Comparison of ENCODE assay signal across 14 cellular contexts in the genomic region with DNA sequence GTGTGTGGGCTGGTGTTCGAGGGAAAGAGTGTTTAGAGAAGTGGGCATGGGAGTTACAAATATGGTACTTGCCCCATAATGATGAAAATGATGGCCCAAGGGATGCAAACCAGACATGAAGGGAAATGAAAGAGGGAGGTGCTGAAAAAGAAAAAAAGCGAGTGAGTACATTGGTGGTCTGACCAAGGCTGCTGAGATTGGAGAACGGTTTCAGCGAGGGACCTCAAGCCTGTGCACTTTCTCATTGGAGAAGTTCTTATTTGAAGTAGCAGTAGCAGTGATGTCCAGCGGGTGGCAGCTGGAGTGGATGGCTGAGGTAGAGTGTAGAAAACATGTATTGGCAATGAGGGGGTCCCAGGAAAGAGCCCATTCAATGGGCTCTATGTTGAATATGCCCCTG. TPM values are rescaled to one million over a fixed set of nuclear protein-coding genes. Genes with fewer than 3 reads are reported as not detected.
A peak's percentile ranks its signal among the peaks of the same experiment; 100 is the strongest.
DNase-seq lines count a peak whose midpoint lies in the region; ATAC-seq, FAIRE-seq and TF ChIP-seq lines count a peak whose summit lies in the region.
"Had no signal": no experiment of that assay in that cellular context is flagged by ENCODE, and none has a peak within 500 bp of the region (broad histone marks: within the 10 kb centered on the region; RNA-seq: fewer than 3 reads in every experiment).

No MANE protein-coding gene starts in this region.

- H3K4me2 ChIP-seq in keratinocyte (ENCODE audit: control insufficient read depth, extremely low read depth, insufficient read depth, low read depth, low read length) = no peak overlapping the region

- intact Hi-C loops in CD8-positive, alpha-beta T cell (cut with DNase I, micrococcal nuclease) = no loop called here

- no peak overlapping the region for H2AFZ ChIP-seq in keratinocyte (ENCODE audit: control insufficient read depth, low read length)

- peaks cover 13% of the 10 kb centered on the region for H3K4me1 ChIP-seq in keratinocyte (ENCODE audit: control insufficient read depth, extremely low read depth, insufficient read depth, low read length)
- peaks cover 16% of the 10 kb centered on the region for H3K4me1 ChIP-seq in CD8-positive, alpha-beta T cell (ENCODE audit: insufficient read depth, low read length)
- H3K4me1 ChIP-seq: colonic mucosa had no signal

- H3K9me3 ChIP-seq in keratinocyte (ENCODE audit: control insufficient read depth, low read depth, low read length) = no peaks in the 10 kb centered on the region
- H3K9me3 ChIP-seq in CD8-positive, alpha-beta T cell (ENCODE audit: low read length) = no peaks in the 10 kb centered on the region
- H3K9me3 ChIP-seq: colonic mucosa, vagina had no signal

- no peak for FAIRE-seq in keratinocyte (lab: Jason Lieb, UNC)

- no peak overlapping the region for H3K9ac ChIP-seq in keratinocyte (ENCODE audit: control insufficient read depth, extremely low read depth, insufficient read depth, low read length)

- H3K4me3 ChIP-seq in HL-60 (replicated peaks; ENCODE audit: insufficient read depth, low read length) (no peak overlapping the region), keratinocyte (ENCODE audit: control insufficient read depth in 2 of 3, extremely low read depth in 1 of 3, insufficient read depth in 2 of 3, low read depth in 1 of 3, low read length in 3 of 3) (no peak overlapping the region)
- no peak overlapping the region for H3K4me3 ChIP-seq in CD8-positive, alpha-beta T cell (ENCODE audit: low read depth, low read length)
- H3K4me3 ChIP-seq: colonic mucosa, vagina had no signal

- H3K27me3 ChIP-seq in HL-60 (ENCODE audit: insufficient read depth, poor library complexity, severe bottlenecking) = no peaks in the 10 kb centered on the region
- no peaks in the 10 kb centered on the region for H3K27me3 ChIP-seq in keratinocyte (ENCODE audit: control insufficient read depth, extremely low read depth, insufficient read depth, low read length)
- H3K27me3 ChIP-seq in CD8-positive, alpha-beta T cell (ENCODE audit: insufficient read depth, low read length) = no peaks in the 10 kb centered on the region
- H3K27me3 ChIP-seq: colonic mucosa, vagina had no signal

- H3K27ac ChIP-seq in HL-60 (replicated peaks) (no peak overlapping the region), keratinocyte (ENCODE audit: control insufficient read depth, insufficient read depth, low read length) (no peak overlapping the region)
- H3K27ac ChIP-seq in CD8-positive, alpha-beta T cell (ENCODE audit: low read depth, low read length) = no peak overlapping the region
- H3K27ac ChIP-seq: colonic mucosa, vagina had no signal

- no peak overlapping the region for H3K4me3 Mint-ChIP-seq in activated CD4-positive, alpha-beta memory T cell treated with anti-CD3 and anti-CD28 coated beads, Interleukin-2, amount 10 ng/mL, durations not matched to agents 7 days and 5 days
- H3K4me3 Mint-ChIP-seq in CD8-positive, alpha-beta T cell = no peak overlapping the region
- H3K4me3 Mint-ChIP-seq: neural crest cell had no signal

- ATAC-seq in GM19463 (IDR thresholded peaks at IDR 0.05; ENCODE audit: unreplicated experiment) = peak; percentile 44
- ATAC-seq in CD8-positive, alpha-beta T cell = no peak

- CTCF ChIA-PET in activated CD4-positive, alpha-beta memory T cell treated with anti-CD3 and anti-CD28 coated beads, Interleukin-2, amount 10 ng/mL, durations not matched to agents 7 days and 5 days (lab: Charles Lee) = no interaction called here
- CTCF ChIA-PET in CD8-positive, alpha-beta T cell (lab: Charles Lee) = interaction anchor here (0.9 kb wide), 1 partner anchor 23 kb away, joined by 3 read pairs; no protein-coding TSS in a partner anchor

- H3K4me1 Mint-ChIP-seq in activated CD4-positive, alpha-beta memory T cell treated with anti-CD3 and anti-CD28 coated beads, Interleukin-2, amount 10 ng/mL, durations not matched to agents 7 days and 5 days = peaks cover 11% of the 10 kb centered on the region
- H3K4me1 Mint-ChIP-seq in CD8-positive, alpha-beta T cell (ENCODE audit: low read depth) = peaks cover 17% of the 10 kb centered on the region

- POLR2A ChIA-PET in activated CD4-positive, alpha-beta memory T cell treated with anti-CD3 and anti-CD28 coated beads, Interleukin-2, amount 10 ng/mL, durations not matched to agents 7 days and 5 days (lab: Charles Lee) = no interaction called here
- POLR2A ChIA-PET in CD8-positive, alpha-beta T cell (lab: Charles Lee) = no interaction called here

- H3K36me3 ChIP-seq in keratinocyte (ENCODE audit: control insufficient read depth in 2 of 2, extremely low read depth in 1 of 2, insufficient read depth in 2 of 2, low read length in 2 of 2) = no peaks in the 10 kb centered on the region
- H3K36me3 ChIP-seq in CD8-positive, alpha-beta T cell (ENCODE audit: insufficient read depth, low read length) = no peaks in the 10 kb centered on the region
- H3K36me3 ChIP-seq: colonic mucosa, vagina had no signal

- H3K9me1 ChIP-seq in keratinocyte (ENCODE audit: control insufficient read depth, extremely low read depth, insufficient read depth, low read length) = no peaks in the 10 kb centered on the region

- no peak overlapping the region for H3K27ac Mint-ChIP-seq in activated CD4-positive, alpha-beta memory T cell treated with anti-CD3 and anti-CD28 coated beads, Interleukin-2, amount 10 ng/mL, durations not matched to agents 7 days and 5 days
- no peak overlapping the region for H3K27ac Mint-ChIP-seq in CD8-positive, alpha-beta T cell

- TF ChIP-seq CTCF in GM12873 (IDR thresholded peaks at IDR 0.05; ENCODE audit: insufficient read depth, low read depth, low read length, missing control alignments) = peak; percentile 40
- TF ChIP-seq CTCF in HL-60 (IDR thresholded peaks at IDR 0.05; ENCODE audit: insufficient read depth, low read length) = peak; percentile 12
- peak; percentile 29 to 46 (median 42) for TF ChIP-seq CTCF in keratinocyte (optimal IDR thresholded peaks at IDR 0.05 in 1 of 3, IDR thresholded peaks at IDR 0.05 in 1 of 3, conservative IDR thresholded peaks at IDR 0.05 in 1 of 3; ENCODE audit: extremely low read depth in 1 of 3, insufficient read depth in 2 of 3, low read length in 3 of 3)
- TF ChIP-seq CTCF in CD8-positive, alpha-beta T cell (IDR thresholded peaks at IDR 0.05) = no peak

- DNase-seq in HL-60 (ENCODE audit: low read depth in 1 of 2, low spot score in 1 of 2) (no peak), keratinocyte (ENCODE audit: low read depth, low spot score) (no peak), activated gamma-delta T cell (lab: John Stamatoyannopoulos, UW) (no peak), NOMO-1 (lab: John Stamatoyannopoulos, UW; ENCODE audit: unreplicated experiment in 2 of 2) (no peak)
- no peak for DNase-seq in activated CD4-positive, alpha-beta memory T cell treated with anti-CD3 and anti-CD28 coated beads, Interleukin-2, amount 10 ng/mL, durations not matched to agents 7 days and 5 days
- no peak for DNase-seq in CD8-positive, alpha-beta T cell
- DNase-seq: activated T-cell treated with anti-CD3 and anti-CD28 coated beads for 4 hours; colonic mucosa; NCI-H2081; stimulated activated CD4-positive, alpha-beta T cell treated with anti-CD3 and anti-CD28 coated beads, Interleukin-4, amount 100 ng/mL, for 1 hour had no signal

- no peaks in the 10 kb centered on the region for H3K9me3 Mint-ChIP-seq in activated CD4-positive, alpha-beta memory T cell treated with anti-CD3 and anti-CD28 coated beads, Interleukin-2, amount 10 ng/mL, durations not matched to agents 7 days and 5 days
- no peaks in the 10 kb centered on the region for H3K9me3 Mint-ChIP-seq in CD8-positive, alpha-beta T cell
- H3K9me3 Mint-ChIP-seq: neural crest cell had no signal

- dilution Hi-C loops in keratinocyte (cut with MboI; ENCODE audit: extremely low pct_ligation_motif_present, low sequenced_read_pairs) = no loop called here

- no peaks in the 10 kb centered on the region for H3K79me2 ChIP-seq in keratinocyte (ENCODE audit: control insufficient read depth, insufficient read depth, low read length)

- no peaks in the 10 kb centered on the region for H3K27me3 Mint-ChIP-seq in activated CD4-positive, alpha-beta memory T cell treated with anti-CD3 and anti-CD28 coated beads, Interleukin-2, amount 10 ng/mL, durations not matched to agents 7 days and 5 days
- H3K27me3 Mint-ChIP-seq in CD8-positive, alpha-beta T cell (ENCODE audit: low read depth) = no peaks in the 10 kb centered on the region

- no peaks in the 10 kb centered on the region for H4K20me1 ChIP-seq in keratinocyte (ENCODE audit: control insufficient read depth, extremely low read depth, insufficient read depth, low read length)

- H3K36me3 Mint-ChIP-seq in activated CD4-positive, alpha-beta memory T cell treated with anti-CD3 and anti-CD28 coated beads, Interleukin-2, amount 10 ng/mL, durations not matched to agents 7 days and 5 days (ENCODE audit: low read depth) = no peaks in the 10 kb centered on the region
- no peaks in the 10 kb centered on the region for H3K36me3 Mint-ChIP-seq in CD8-positive, alpha-beta T cell

RNA-seq across cellular contexts. Expression of a gene that starts 54.8 kb away (rescaled TPM):
- 73.3 to 141 TPM (median 109 TPM) in 3 replicates for polyA plus RNA-seq in keratinocyte
- 142 TPM for polyA plus RNA-seq in keratinocyte (2011; ENCODE audit: low read depth)
- 44.6 and 69.6 TPM in 2 replicates for polyA plus RNA-seq in keratinocyte (2011; cell fraction: cytosol; rRNA removed)
- polyA plus RNA-seq in keratinocyte (2011; cell fraction: nucleus; rRNA removed) = 452 and 544 TPM in 2 replicates
- 40.8 and 90.7 TPM in 2 replicates for polyA plus RNA-seq in keratinocyte (2012; ENCODE audit: low replicate concordance)
- 81.8 to 113 TPM (median 110 TPM) in 3 replicates for polyA minus RNA-seq in keratinocyte
- 42.4 TPM for polyA minus RNA-seq in keratinocyte (2011; cell fraction: cytosol; rRNA and poly(A)+ RNA removed)
- polyA minus RNA-seq in keratinocyte (2011; cell fraction: nucleus; rRNA and poly(A)+ RNA removed) = 149 and 322 TPM in 2 replicates
- 100 to 1,000 TPM; 143 to 144 TPM for total RNA-seq in activated CD4-positive, alpha-beta memory T cell treated with anti-CD3 and anti-CD28 coated beads, Interleukin-2, amount 10 ng/mL, durations not matched to agents 7 days and 5 days
- 1,000 to 10,000 TPM; 3,739 to 3,807 TPM for total RNA-seq in CD8-positive, alpha-beta T cell

Comparison
In these comparisons a context has a peak if more than half of its experiments do, and no peak if none do; other contexts are left out.
1. RNA of a gene that starts 54.8 kb away (total RNA-seq): 3,739 to 3,807 TPM in CD8-positive, alpha-beta T cell; 143 to 144 TPM in activated CD4-positive, alpha-beta memory T cell treated with anti-CD3 and anti-CD28 coated beads, Interleukin-2, amount 10 ng/mL, durations not matched to agents 7 days and 5 days; every median in the first group is over 10 times any median in the second.